Comparison of ENCODE assay signal across 1 cellular context in genomic region chr16:2019919-2020831, GRCh38.
TF ChIP-seq lines count a peak whose summit lies in the region.

No MANE protein-coding gene starts in this region.

TF ChIP-seq in GM12878, 131 proteins besides CTCF, POLR2A, EP300 and RAD21:
- TF ChIP-seq HDAC6 (IDR thresholded peaks at IDR 0.05; ENCODE audit: unreplicated experiment) (peak; percentile 95), JUND (IDR thresholded peaks at IDR 0.05; ENCODE audit: low read depth, low read length) (no peak)
